Comparison of ENCODE assay signal across 39 cellular contexts in the genomic region with DNA sequence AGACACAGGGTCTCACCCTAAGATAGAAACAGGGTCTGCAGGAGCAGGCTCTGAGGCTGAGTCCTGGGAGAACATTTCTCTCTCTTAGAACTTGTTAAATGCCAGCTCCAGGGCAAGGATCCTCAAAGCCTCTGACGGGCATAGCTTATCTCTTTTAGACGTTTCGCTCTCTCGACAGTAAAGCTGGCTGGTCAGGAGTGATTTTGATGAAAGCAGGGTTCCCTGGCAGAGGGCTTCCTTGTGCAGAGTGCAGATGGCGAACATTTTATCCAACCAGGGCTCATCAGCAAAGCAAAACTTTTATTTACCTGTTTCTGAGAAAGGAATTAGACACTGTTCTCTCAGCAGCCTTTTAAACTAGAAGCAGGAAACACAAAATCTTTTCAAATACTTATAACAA.
"Had no signal": no experiment of that assay in that cellular context is flagged by ENCODE, and none has a peak within 500 bp of the region (broad histone marks: within the 10 kb centered on the region; RNA-seq: fewer than 3 reads in every experiment).

No MANE protein-coding gene starts in this region.

- H3K4me1 Mint-ChIP-seq: activated CD4-positive, alpha-beta memory T cell treated with anti-CD3 and anti-CD28 coated beads, Interleukin-2, amount 10 ng/mL, durations not matched to agents 7 days and 5 days; activated CD4-positive, alpha-beta T cell treated with anti-CD3 and anti-CD28 coated beads for 36 hours; activated CD4-positive, alpha-beta T cell treated with anti-CD3 and anti-CD28 coated beads, Interleukin-2, amount 10 ng/mL, durations not matched to agents 7 days and 5 days; activated CD8-positive, alpha-beta memory T cell treated with anti-CD3 and anti-CD28 coated beads, Interleukin-2, amount 10 ng/mL, durations not matched to agents 7 days and 5 days; activated naive CD4-positive, alpha-beta T cell treated with anti-CD3 and anti-CD28 coated beads, Interleukin-2, amount 10 ng/mL, durations not matched to agents 7 days and 5 days; activated naive CD4-positive, alpha-beta T cell treated with anti-CD3 and anti-CD28 coated beads, Interleukin-2, amount 50 U/mL, for 24 hours; activated naive CD8-positive, alpha-beta T cell treated with anti-CD3 and anti-CD28 coated beads, Interleukin-2, amount 10 ng/mL, durations not matched to agents 7 days and 5 days; activated naive CD8-positive, alpha-beta T cell treated with anti-CD3 and anti-CD28 coated beads, Interleukin-2, amount 50 U/mL, for 24 hours had no signal

- H3K9me3 Mint-ChIP-seq: activated CD4-positive, alpha-beta memory T cell treated with anti-CD3 and anti-CD28 coated beads, Interleukin-2, amount 10 ng/mL, durations not matched to agents 7 days and 5 days; activated CD4-positive, alpha-beta T cell treated with anti-CD3 and anti-CD28 coated beads, Interleukin-2, amount 10 ng/mL, durations not matched to agents 7 days and 5 days; activated naive CD4-positive, alpha-beta T cell treated with anti-CD3 and anti-CD28 coated beads, Interleukin-2, amount 10 ng/mL, durations not matched to agents 7 days and 5 days; activated naive CD4-positive, alpha-beta T cell treated with anti-CD3 and anti-CD28 coated beads, Interleukin-2, amount 50 U/mL, for 24 hours; activated naive CD8-positive, alpha-beta T cell treated with anti-CD3 and anti-CD28 coated beads, Interleukin-2, amount 10 ng/mL, durations not matched to agents 7 days and 5 days; activated naive CD8-positive, alpha-beta T cell treated with anti-CD3 and anti-CD28 coated beads, Interleukin-2, amount 50 U/mL, for 24 hours; activated T-cell treated with anti-CD3 and anti-CD28 coated beads, Interleukin-2, amount 50 U/mL, for 24 hours; activated T-helper 2 cell treated with anti-CD3 and anti-CD28 coated beads, Interferon-gamma antibody, Interleukin-2, Interleukin-4, amounts not matched to agents 10 μg/mL and 5 μg/mL and 100 μg/mL, durations not matched to agents 14 hours and 24 hours and 36 hours; T-helper 1 cell treated with Interleukin-12 subunit alpha and Interleukin-12 subunit beta and Interleukin-4 antibody, amounts not matched to agents 30 μg/mL and 1 μg/mL, for 36 hours; T-helper 2 cell treated with Interferon-gamma antibody and Interleukin-4, amounts not matched to agents 5 μg/mL and 100 μg/mL, for 36 hours; WTC11 had no signal

- FAIRE-seq: astrocyte, TTC549 had no signal

- H3K27ac ChIP-seq: body of pancreas, brain microvascular endothelial cell, breast epithelium, WERI-Rb-1 had no signal

- H3K4me3 ChIP-seq: body of pancreas, breast epithelium had no signal

- H3K27me3 Mint-ChIP-seq: activated CD4-positive, alpha-beta T cell treated with anti-CD3 and anti-CD28 coated beads for 36 hours; activated naive CD4-positive, alpha-beta T cell treated with anti-CD3 and anti-CD28 coated beads, Interleukin-2, amount 50 U/mL, for 24 hours; activated naive CD8-positive, alpha-beta T cell; activated naive CD8-positive, alpha-beta T cell treated with anti-CD3 and anti-CD28 coated beads, Interleukin-2, amount 10 ng/mL, durations not matched to agents 7 days and 5 days had no signal

- H3K36me3 Mint-ChIP-seq: activated CD8-positive, alpha-beta memory T cell treated with anti-CD3 and anti-CD28 coated beads, Interleukin-2, amount 10 ng/mL, durations not matched to agents 7 days and 5 days; activated naive CD4-positive, alpha-beta T cell treated with anti-CD3 and anti-CD28 coated beads, Interleukin-2, amount 10 ng/mL, durations not matched to agents 7 days and 5 days; activated naive CD4-positive, alpha-beta T cell treated with anti-CD3 and anti-CD28 coated beads, Interleukin-2, amount 50 U/mL, for 24 hours; activated naive CD8-positive, alpha-beta T cell; activated naive CD8-positive, alpha-beta T cell treated with anti-CD3 and anti-CD28 coated beads, Interleukin-2, amount 10 ng/mL, durations not matched to agents 7 days and 5 days; WTC11 had no signal

- H3K27ac Mint-ChIP-seq: activated CD4-positive, alpha-beta memory T cell treated with anti-CD3 and anti-CD28 coated beads, Interleukin-2, amount 10 ng/mL, durations not matched to agents 7 days and 5 days; activated CD4-positive, alpha-beta T cell treated with anti-CD3 and anti-CD28 coated beads for 36 hours; activated CD4-positive, alpha-beta T cell treated with anti-CD3 and anti-CD28 coated beads, Interleukin-2, amount 10 ng/mL, durations not matched to agents 7 days and 5 days; activated CD8-positive, alpha-beta memory T cell treated with anti-CD3 and anti-CD28 coated beads, Interleukin-2, amount 10 ng/mL, durations not matched to agents 7 days and 5 days; activated CD8-positive, alpha-beta T cell treated with anti-CD3 and anti-CD28 coated beads, Interleukin-2, amount 10 ng/mL, durations not matched to agents 7 days and 5 days; activated naive CD4-positive, alpha-beta T cell treated with anti-CD3 and anti-CD28 coated beads, Interleukin-2, amount 10 ng/mL, durations not matched to agents 7 days and 5 days; activated naive CD4-positive, alpha-beta T cell treated with anti-CD3 and anti-CD28 coated beads, Interleukin-2, amount 50 U/mL, for 24 hours; activated naive CD8-positive, alpha-beta T cell; activated naive CD8-positive, alpha-beta T cell treated with anti-CD3 and anti-CD28 coated beads, Interleukin-2, amount 10 ng/mL, durations not matched to agents 7 days and 5 days; activated naive CD8-positive, alpha-beta T cell treated with anti-CD3 and anti-CD28 coated beads, Interleukin-2, amount 50 U/mL, for 24 hours; activated T-cell treated with anti-CD3 and anti-CD28 coated beads, Interleukin-2, amount 50 U/mL, for 24 hours; activated T-helper 2 cell treated with anti-CD3 and anti-CD28 coated beads, Interferon-gamma antibody, Interleukin-2, Interleukin-4, amounts not matched to agents 10 μg/mL and 5 μg/mL and 100 μg/mL, durations not matched to agents 14 hours and 24 hours and 36 hours; T-helper 1 cell treated with Interleukin-12 subunit alpha and Interleukin-12 subunit beta and Interleukin-4 antibody, amounts not matched to agents 30 μg/mL and 1 μg/mL, for 36 hours; T-helper 2 cell treated with Interferon-gamma antibody and Interleukin-4, amounts not matched to agents 5 μg/mL and 100 μg/mL, for 36 hours; WTC11 had no signal

- H3K36me3 ChIP-seq: brain microvascular endothelial cell, breast epithelium, WERI-Rb-1 had no signal

- DNase-seq: activated CD4-positive, alpha-beta memory T cell treated with anti-CD3 and anti-CD28 coated beads, Interleukin-2, amount 10 ng/mL, durations not matched to agents 7 days and 5 days; activated CD4-positive, alpha-beta T cell treated with anti-CD3 and anti-CD28 coated beads for 1 hour; activated CD4-positive, alpha-beta T cell treated with anti-CD3 and anti-CD28 coated beads for 36 hours; activated CD4-positive, alpha-beta T cell treated with anti-CD3 and anti-CD28 coated beads for 48 hours; activated CD4-positive, alpha-beta T cell treated with anti-CD3 and anti-CD28 coated beads, Interleukin-2, amount 10 ng/mL, durations not matched to agents 7 days and 5 days; activated CD4-positive, alpha-beta T cell treated with anti-CD3 and anti-CD28 coated beads, Interleukin-2, amount 50 U/mL, for 48 hours; activated CD4-positive, CD25-positive, alpha-beta regulatory T cell; activated CD8-positive, alpha-beta memory T cell treated with anti-CD3 and anti-CD28 coated beads for 24 hours; activated CD8-positive, alpha-beta memory T cell treated with anti-CD3 and anti-CD28 coated beads, Interleukin-2, amount 10 ng/mL, durations not matched to agents 7 days and 5 days; activated CD8-positive, alpha-beta memory T cell treated with anti-CD3 and anti-CD28 coated beads, Interleukin-2, amount 50 U/mL, for 48 hours; activated CD8-positive, alpha-beta T cell treated with anti-CD3 and anti-CD28 coated beads, Interleukin-2, amount 10 ng/mL, durations not matched to agents 7 days and 5 days; activated effector memory CD4-positive, alpha-beta T cell treated with Interleukin-2 at 50 U/mL for 16 hours; activated gamma-delta T cell; activated naive CD4-positive, alpha-beta T cell treated with anti-CD3 and anti-CD28 coated beads, Interleukin-2, amount 10 ng/mL, durations not matched to agents 7 days and 5 days; activated naive CD4-positive, alpha-beta T cell treated with Interleukin-2 at 50 U/mL for 16 hours; activated naive CD8-positive, alpha-beta T cell treated with anti-CD3 and anti-CD28 coated beads, Interleukin-2, amount 10 ng/mL, durations not matched to agents 7 days and 5 days; activated naive CD8-positive, alpha-beta T cell treated with anti-CD3 and anti-CD28 coated beads, Interleukin-2, amount 50 U/mL, for 24 hours; activated T-cell treated with anti-CD3 and anti-CD28 coated beads, Interleukin-2, amount 50 U/mL, for 24 hours; activated T-cell treated with anti-CD3 and anti-CD28 coated beads, Interleukin-2, amount 50 U/mL, for 48 hours; amygdala; anterior cingulate cortex; body of pancreas; brain microvascular endothelial cell; central memory CD4-positive, alpha-beta T cell; SW 1271; T-helper 1 cell; T-helper 2 cell; T-helper 9 cell; WERI-Rb-1 had no signal

- H3K4me1 ChIP-seq: breast epithelium had no signal

- H3K9me3 ChIP-seq: body of pancreas, breast epithelium had no signal

- H3K4me3 Mint-ChIP-seq: activated CD4-positive, alpha-beta memory T cell treated with anti-CD3 and anti-CD28 coated beads, Interleukin-2, amount 10 ng/mL, durations not matched to agents 7 days and 5 days; activated CD4-positive, alpha-beta T cell treated with anti-CD3 and anti-CD28 coated beads for 36 hours; activated CD4-positive, alpha-beta T cell treated with anti-CD3 and anti-CD28 coated beads, Interleukin-2, amount 10 ng/mL, durations not matched to agents 7 days and 5 days; activated CD8-positive, alpha-beta memory T cell treated with anti-CD3 and anti-CD28 coated beads, Interleukin-2, amount 10 ng/mL, durations not matched to agents 7 days and 5 days; activated CD8-positive, alpha-beta T cell treated with anti-CD3 and anti-CD28 coated beads, Interleukin-2, amount 10 ng/mL, durations not matched to agents 7 days and 5 days; activated naive CD4-positive, alpha-beta T cell treated with anti-CD3 and anti-CD28 coated beads, Interleukin-2, amount 10 ng/mL, durations not matched to agents 7 days and 5 days; activated naive CD4-positive, alpha-beta T cell treated with anti-CD3 and anti-CD28 coated beads, Interleukin-2, amount 50 U/mL, for 24 hours; activated naive CD8-positive, alpha-beta T cell; activated naive CD8-positive, alpha-beta T cell treated with anti-CD3 and anti-CD28 coated beads, Interleukin-2, amount 10 ng/mL, durations not matched to agents 7 days and 5 days; activated naive CD8-positive, alpha-beta T cell treated with anti-CD3 and anti-CD28 coated beads, Interleukin-2, amount 50 U/mL, for 24 hours; activated T-cell treated with anti-CD3 and anti-CD28 coated beads, Interleukin-2, amount 50 U/mL, for 24 hours; T-helper 1 cell treated with Interleukin-12 subunit alpha and Interleukin-12 subunit beta and Interleukin-4 antibody, amounts not matched to agents 30 μg/mL and 1 μg/mL, for 36 hours; T-helper 2 cell treated with Interferon-gamma antibody and Interleukin-4, amounts not matched to agents 5 μg/mL and 100 μg/mL, for 36 hours; WTC11 had no signal

- H3K27me3 ChIP-seq: body of pancreas, breast epithelium had no signal

- ATAC-seq: activated CD4-positive, alpha-beta T cell treated with anti-CD3 and anti-CD28 coated beads for 36 hours; activated CD4-positive, CD25-positive, alpha-beta regulatory T cell treated with anti-CD3 and anti-CD28 coated beads, Interleukin-2, amount 50 U/mL, for 24 hours; activated CD8-positive, alpha-beta memory T cell treated with anti-CD3 and anti-CD28 coated beads, Interleukin-2, amount 10 ng/mL, durations not matched to agents 7 days and 5 days; activated CD8-positive, alpha-beta T cell treated with anti-CD3 and anti-CD28 coated beads, Interleukin-2, amount 10 ng/mL, durations not matched to agents 7 days and 5 days; activated naive CD8-positive, alpha-beta T cell treated with anti-CD3 and anti-CD28 coated beads, Interleukin-2, amount 50 U/mL, for 24 hours; body of pancreas; WTC11 had no signal
